In the genomic region with DNA sequence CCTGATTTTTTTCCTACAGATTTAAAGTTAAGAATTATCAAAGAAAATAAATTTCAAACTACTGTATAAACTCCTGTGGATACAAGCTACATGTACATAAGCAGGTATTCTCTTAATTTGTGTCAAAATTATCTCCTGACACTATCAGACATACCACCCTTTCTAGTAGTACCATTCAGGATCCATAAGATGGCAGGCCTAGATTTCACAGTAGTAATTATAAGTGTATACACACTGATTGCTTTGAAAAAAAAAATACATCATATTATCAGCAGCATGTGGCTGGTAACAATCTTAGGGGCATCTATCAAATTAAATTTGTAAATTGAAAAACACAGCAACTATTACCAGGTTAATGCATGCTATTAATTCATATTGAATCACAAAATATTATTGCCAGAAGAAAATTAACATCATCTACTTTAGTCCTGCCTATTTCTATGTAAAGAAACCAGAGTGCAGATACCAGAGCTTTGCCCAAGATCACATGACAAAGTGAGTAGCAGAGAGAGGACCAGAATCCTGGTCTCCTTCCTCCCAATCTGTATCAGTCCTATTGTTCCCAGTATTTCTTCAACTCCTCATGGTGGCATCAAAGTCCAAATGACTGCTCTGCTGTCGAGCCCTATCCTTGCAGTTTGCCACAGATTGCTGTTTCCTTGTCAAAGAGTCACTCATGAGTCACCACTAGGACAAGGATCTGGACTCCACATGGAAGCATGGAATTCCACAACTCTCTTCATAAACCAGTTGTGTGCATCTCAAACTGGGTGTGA, we compare ENCODE assay signal across 12 cellular contexts. TPM values are rescaled to one million over a fixed set of nuclear protein-coding genes. Genes with fewer than 3 reads are reported as not detected.
DNase-seq lines count a peak whose midpoint lies in the region; ATAC-seq, FAIRE-seq and TF ChIP-seq lines count a peak whose summit lies in the region.
"Had no signal": no experiment of that assay in that cellular context is flagged by ENCODE, and none has a peak within 500 bp of the region (broad histone marks: within the 10 kb centered on the region; RNA-seq: fewer than 3 reads in every experiment).

No MANE protein-coding gene starts in this region.

- no peaks in the 10 kb centered on the region for H3F3A ChIP-seq in OCI-LY1 (ENCODE audit: insufficient read depth, low read length)

- H3K27me3 ChIP-seq in OCI-LY1 (ENCODE audit: insufficient read depth, low read length) = no peaks in the 10 kb centered on the region
- H3K27me3 ChIP-seq in endothelial cell of umbilical vein (ENCODE audit: control insufficient read depth in 2 of 2, insufficient read depth in 2 of 2, low read length in 2 of 2) = no peaks in the 10 kb centered on the region
- H3K27me3 ChIP-seq: esophagus squamous epithelium had no signal

- FAIRE-seq in endothelial cell of umbilical vein (lab: Jason Lieb, UNC) = peak; percentile 56
- FAIRE-seq in D721Med (lab: Jason Lieb, UNC) = no peak

- H3K9me1 ChIP-seq in endothelial cell of umbilical vein (replicated peaks; ENCODE audit: control insufficient read depth, extremely low read depth, insufficient read depth, low read length) = no peaks in the 10 kb centered on the region

- BruUV-seq in endothelial cell of umbilical vein (replicated peaks; lab: Mats Ljungman, UMichigan) = no TSS peak

- no peak for ATAC-seq in GM18858 (IDR thresholded peaks at IDR 0.05; ENCODE audit: unreplicated experiment)

- TF ChIP-seq POLR2A in endothelial cell of umbilical vein (IDR thresholded peaks at IDR 0.05; ENCODE audit: low read depth, low read length) = no peak

- H3K9ac ChIP-seq in OCI-LY1 (ENCODE audit: low read length) (no peak overlapping the region), endothelial cell of umbilical vein (replicated peaks; ENCODE audit: extremely low read depth, insufficient read depth, low read length) (no peak overlapping the region)

- CTCF ChIA-PET in endothelial cell of umbilical vein (lab: Charles Lee) = interaction anchor here (0.7 to 2.7 kb wide), 6 partner anchors 11 to 389 kb away, joined by 3 to 15 read pairs (median 4); no protein-coding TSS in a partner anchor

- H3K9me2 ChIP-seq in OCI-LY1 (ENCODE audit: low read depth, low read length) = no peaks in the 10 kb centered on the region

- peak; percentile 35; the same call in 1 of the 2 replicates for TF ChIP-seq CTCF in OCI-LY1 (IDR thresholded peaks at IDR 0.05; ENCODE audit: low read length)
- no peak for TF ChIP-seq CTCF in endothelial cell of umbilical vein (IDR thresholded peaks at IDR 0.05; ENCODE audit: extremely low read depth in 1 of 2, insufficient read depth in 1 of 2, low read depth in 1 of 2, low read length in 2 of 2)
- TF ChIP-seq CTCF in D721Med (IDR thresholded peaks at IDR 0.05; ENCODE audit: insufficient read depth, missing control alignments) = no peak

- DNase-seq in NCI-H1694 treated with DMSO at 0.1 percent for 48 hours (lab: John Stamatoyannopoulos, UW) = peak; percentile 26
- DNase-seq in NCI-H1694 (lab: John Stamatoyannopoulos, UW) = no peak
- peak; percentile 25 for DNase-seq in endothelial cell of umbilical vein (ENCODE audit: low read depth, low spot score)
- DNase-seq in pons (ENCODE audit: low spot score) = peak; percentile 88
- DNase-seq in D721Med (ENCODE audit: insufficient read length, low spot score) = no peak
- DNase-seq in activated gamma-delta T cell treated with Interleukin-2 at 50 U/mL for 16 hours = no peak
- DNase-seq: activated naive CD4-positive, alpha-beta T cell treated with anti-CD3 and anti-CD28 coated beads, Interleukin-2, amount 50 U/mL, for 16 hours; esophagus squamous epithelium; MV-4-11; T1000 had no signal

- intact Hi-C loops in endothelial cell of umbilical vein (cut with micrococcal nuclease) = no loop called here

- H3K36me3 ChIP-seq in OCI-LY1 (ENCODE audit: insufficient read depth, low read length) (no peaks in the 10 kb centered on the region), endothelial cell of umbilical vein (ENCODE audit: control insufficient read depth in 2 of 2, extremely low read depth in 1 of 2, insufficient read depth in 2 of 2, low read length in 2 of 2) (no peaks in the 10 kb centered on the region)
- H3K36me3 ChIP-seq: esophagus squamous epithelium had no signal

- H3K27ac ChIP-seq in OCI-LY1 (ENCODE audit: low read depth, low read length, poor library complexity, severe bottlenecking) = no peak overlapping the region
- no peak overlapping the region for H3K27ac ChIP-seq in endothelial cell of umbilical vein (ENCODE audit: insufficient read depth, low read depth, low read length)
- H3K27ac ChIP-seq: esophagus squamous epithelium had no signal

- H3K9me3 ChIP-seq in OCI-LY1 (ENCODE audit: low read length) (no peaks in the 10 kb centered on the region), endothelial cell of umbilical vein (replicated peaks; ENCODE audit: control insufficient read depth, insufficient read depth, low read length) (no peaks in the 10 kb centered on the region)
- H3K9me3 ChIP-seq: esophagus squamous epithelium had no signal

- H2AFZ ChIP-seq in OCI-LY1 (ENCODE audit: low read length) (no peak overlapping the region), endothelial cell of umbilical vein (ENCODE audit: low read depth, low read length) (no peak overlapping the region)

- H4K20me1 ChIP-seq in OCI-LY1 (ENCODE audit: insufficient read depth, low read length) (no peaks in the 10 kb centered on the region), endothelial cell of umbilical vein (replicated peaks; ENCODE audit: control insufficient read depth, extremely low read depth, insufficient read depth, low read length) (no peaks in the 10 kb centered on the region)

- H3K4me1 ChIP-seq in OCI-LY1 (ENCODE audit: insufficient read depth, low read length, severe bottlenecking) (no peaks in the 10 kb centered on the region), endothelial cell of umbilical vein (ENCODE audit: control insufficient read depth, extremely low read depth, insufficient read depth, low read length) (no peaks in the 10 kb centered on the region)
- H3K4me1 ChIP-seq: esophagus squamous epithelium had no signal

- POLR2A ChIA-PET in endothelial cell of umbilical vein (lab: Charles Lee) = interaction anchor here (0.5 kb wide), 1 partner anchor 864 kb away, joined by 15 read pairs; no protein-coding TSS in a partner anchor

- no peak overlapping the region for H3K4me3 ChIP-seq in OCI-LY1 (ENCODE audit: low read depth, low read length, poor library complexity, severe bottlenecking)
- H3K4me3 ChIP-seq in endothelial cell of umbilical vein (replicated peaks in 1 of 3; ENCODE audit: insufficient read depth in 1 of 3, low read depth in 1 of 3, low read length in 3 of 3) = no peak overlapping the region
- H3K4me3 ChIP-seq: esophagus squamous epithelium had no signal

- H3K79me2 ChIP-seq in OCI-LY1 (ENCODE audit: insufficient read depth, low read length) (no peaks in the 10 kb centered on the region), endothelial cell of umbilical vein (ENCODE audit: control insufficient read depth, insufficient read depth, low read length) (no peaks in the 10 kb centered on the region)

- H3K4me2 ChIP-seq in OCI-LY1 (ENCODE audit: low read length) (no peak overlapping the region), endothelial cell of umbilical vein (ENCODE audit: insufficient read depth, low read length) (no peak overlapping the region)

- dilution Hi-C loops in endothelial cell of umbilical vein (cut with MboI; ENCODE audit: extremely low pct_ligation_motif_present, low sequenced_read_pairs) = no loop called here

TF ChIP-seq in endothelial cell of umbilical vein, 7 proteins besides CTCF, POLR2A, EP300 and RAD21:
- TF ChIP-seq, protein P1, sequence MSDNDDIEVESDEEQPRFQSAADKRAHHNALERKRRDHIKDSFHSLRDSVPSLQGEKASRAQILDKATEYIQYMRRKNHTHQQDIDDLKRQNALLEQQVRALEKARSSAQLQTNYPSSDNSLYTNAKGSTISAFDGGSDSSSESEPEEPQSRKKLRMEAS (IDR thresholded peaks at IDR 0.05; ENCODE audit: insufficient read depth, insufficient read length) = no peak
- TF ChIP-seq EZH2 (IDR thresholded peaks at IDR 0.05; ENCODE audit: borderline replicate concordance, low read depth, low read length, severe bottlenecking) = no peak
- no peak for TF ChIP-seq MYC (IDR thresholded peaks at IDR 0.05; ENCODE audit: low read depth, low read length)
- TF ChIP-seq JUN (IDR thresholded peaks at IDR 0.05; ENCODE audit: borderline replicate concordance, insufficient read depth, insufficient read length, low read depth) = no peak
- no peak for TF ChIP-seq POLR2AphosphoS5 (IDR thresholded peaks at IDR 0.05; ENCODE audit: insufficient read depth, low read depth, low read length)
- no peak for TF ChIP-seq FOS (IDR thresholded peaks at IDR 0.05; ENCODE audit: borderline replicate concordance, insufficient read depth, low read length)
- TF ChIP-seq GATA2 (IDR thresholded peaks at IDR 0.05; ENCODE audit: insufficient read depth, insufficient read length, low read depth, low read length) = no peak

RNA-seq across cellular contexts. Expression of a gene that starts 27.7 kb away (rescaled TPM):
- total RNA-seq in endothelial cell of umbilical vein = 731 and 743 TPM in 2 replicates
- polyA plus RNA-seq in endothelial cell of umbilical vein = 476 and 529 TPM in 2 replicates
- polyA plus RNA-seq in endothelial cell of umbilical vein (2011; cell fraction: cytosol; rRNA removed) = 479 and 499 TPM in 2 replicates
- 256 and 319 TPM in 2 replicates for polyA plus RNA-seq in endothelial cell of umbilical vein (2011; cell fraction: nucleus; rRNA removed)
- polyA plus RNA-seq in endothelial cell of umbilical vein (2012) = 434 and 637 TPM in 2 replicates
- 422 and 653 TPM in 2 replicates for polyA minus RNA-seq in endothelial cell of umbilical vein
- polyA minus RNA-seq in endothelial cell of umbilical vein (2011; cell fraction: cytosol; rRNA and poly(A)+ RNA removed) = 238 TPM
- polyA minus RNA-seq in endothelial cell of umbilical vein (2011; cell fraction: nucleus; rRNA and poly(A)+ RNA removed) = 185 and 221 TPM in 2 replicates

RNA-seq across cellular contexts. Expression of a gene that starts 37.4 kb away (rescaled TPM):
- 22.1 and 22.5 TPM in 2 replicates for total RNA-seq in endothelial cell of umbilical vein
- polyA plus RNA-seq in endothelial cell of umbilical vein = 7.1 and 8.5 TPM in 2 replicates
- 7.3 and 8.5 TPM in 2 replicates for polyA plus RNA-seq in endothelial cell of umbilical vein (2011; cell fraction: cytosol; rRNA removed)
- polyA plus RNA-seq in endothelial cell of umbilical vein (2011; cell fraction: nucleus; rRNA removed) = 42.1 and 45.8 TPM in 2 replicates
- polyA plus RNA-seq in endothelial cell of umbilical vein (2012) = 6.1 and 6.6 TPM in 2 replicates
- polyA minus RNA-seq in endothelial cell of umbilical vein = 26.3 and 28.0 TPM in 2 replicates
- 3.9 TPM for polyA minus RNA-seq in endothelial cell of umbilical vein (2011; cell fraction: cytosol; rRNA and poly(A)+ RNA removed)
- polyA minus RNA-seq in endothelial cell of umbilical vein (2011; cell fraction: nucleus; rRNA and poly(A)+ RNA removed) = 44.0 and 55.4 TPM in 2 replicates

Comparison
In these comparisons a context has a peak if more than half of its experiments do, and no peak if none do; other contexts are left out.
1. DNase-seq: peak in NCI-H1694 treated with DMSO at 0.1 percent for 48 hours (single experiment), endothelial cell of umbilical vein (single experiment) and pons (single experiment); none in NCI-H1694 (single experiment), D721Med (single experiment) and activated gamma-delta T cell treated with Interleukin-2 at 50 U/mL for 16 hours (single experiment).